30 cellular contexts compared by ENCODE assay signal in genomic region chr9:37436540-37436939, GRCh38. TPM values are rescaled to one million over a fixed set of nuclear protein-coding genes. Genes with fewer than 3 reads are reported as not detected.
DNase-seq lines count a peak whose midpoint lies in the region; ATAC-seq, FAIRE-seq and TF ChIP-seq lines count a peak whose summit lies in the region.
"Had no signal": no experiment of that assay in that cellular context is flagged by ENCODE, and none has a peak within 500 bp of the region (broad histone marks: within the 10 kb centered on the region; RNA-seq: fewer than 3 reads in every experiment).

No MANE protein-coding gene starts in this region.

- TF ChIP-seq POLR2A in HepG2 (IDR thresholded peaks at IDR 0.05; ENCODE audit: insufficient read depth in 1 of 2, low read depth in 2 of 2, low read length in 2 of 2): no peak

- H2AFZ ChIP-seq in HepG2 (ENCODE audit: low read length): no peak overlapping the region

- FAIRE-seq in HepG2 (lab: Jason Lieb, UNC) (no peak), urothelium cell line (lab: Jason Lieb, UNC) (peak; percentile 44)

- H3K9ac ChIP-seq in HepG2 (ENCODE audit: insufficient read depth, low read depth, low read length): no peak overlapping the region

- peaks cover 99% of the 10 kb centered on the region for H3K36me3 Mint-ChIP-seq in activated T-cell treated with anti-CD3 and anti-CD28 coated beads, Interleukin-2, amount 50 U/mL, for 24 hours (ENCODE audit: low read depth)

- no peak for TF ChIP-seq RAD21 in HepG2 (CRISPR knock-in tag; IDR thresholded peaks at IDR 0.05)

- intact Hi-C loops in Right ventricle myocardium superior (cut with DNase I) (no loop called here), HepG2 (cut with micrococcal nuclease; ENCODE audit: unreplicated experiment) (no loop called here)

- no peak for DNase-seq in activated T-cell treated with anti-CD3 and anti-CD28 coated beads, Interleukin-2, amount 50 U/mL, for 24 hours
- DNase-seq in activated T-cell treated with anti-CD3 and anti-CD28 coated beads for 4 hours (no peak), Right ventricle myocardium superior (no peak), HepG2 (ENCODE audit: low spot score) (no peak), urothelium cell line (ENCODE audit: low spot score) (no peak)
- no peak for DNase-seq in stimulated activated CD4-positive, alpha-beta T cell treated with anti-CD3 and anti-CD28 coated beads, Interleukin-1b, Interleukin-23, amount 100 ng/mL, for 48 hours
- DNase-seq: 8988T; activated CD4-positive, alpha-beta T cell treated with anti-CD3 and anti-CD28 coated beads for 36 hours; activated CD8-positive, alpha-beta T cell treated with anti-CD3 and anti-CD28 coated beads for 36 hours; activated naive CD4-positive, alpha-beta T cell treated with anti-CD3 and anti-CD28 coated beads, Interleukin-2, amount 50 U/mL, for 16 hours; brain microvascular endothelial cell; COR-L47; DMS79; GF-D8; immature natural killer cell; Karpas-422; naive B cell; NCI-H1417; NCI-H2029 treated with DMSO at 0.1 percent for 48 hours; NCI-H526 treated with DMSO at 0.1 percent for 48 hours; NK-92 treated with Interleukin-12 subunit alpha and Interleukin-12 subunit beta, amount 100 ng/mL, for 24 hours; SHP77; stimulated activated CD4-positive, alpha-beta T cell treated with anti-CD3 and anti-CD28 coated beads, Interleukin-4, amount 100 ng/mL, for 24 hours; upper lobe of right lung had no signal

- peaks cover 9% of the 10 kb centered on the region for H3K4me1 Mint-ChIP-seq in activated T-cell treated with anti-CD3 and anti-CD28 coated beads, Interleukin-2, amount 50 U/mL, for 24 hours (ENCODE audit: low read depth)
- H3K4me1 Mint-ChIP-seq: activated CD4-positive, alpha-beta T cell treated with anti-CD3 and anti-CD28 coated beads for 36 hours had no signal

- H3K27ac Mint-ChIP-seq in activated T-cell treated with anti-CD3 and anti-CD28 coated beads, Interleukin-2, amount 50 U/mL, for 24 hours: peak overlapping the region; percentile 63
- H3K27ac Mint-ChIP-seq: activated CD4-positive, alpha-beta T cell treated with anti-CD3 and anti-CD28 coated beads for 36 hours; activated CD8-positive, alpha-beta T cell treated with anti-CD3 and anti-CD28 coated beads for 36 hours; activated T-helper 2 cell treated with anti-CD3 and anti-CD28 coated beads, Interferon-gamma antibody, Interleukin-2, Interleukin-4, amounts not matched to agents 10 μg/mL and 5 μg/mL and 100 μg/mL, durations not matched to agents 14 hours and 24 hours and 36 hours; progenitor cell of endocrine pancreas; T-helper 2 cell treated with Interferon-gamma antibody and Interleukin-4, amounts not matched to agents 5 μg/mL and 100 μg/mL, for 36 hours had no signal

- BruUV-seq in HepG2 (replicated peaks; lab: Mats Ljungman, UMichigan): no TSS peak

- POLR2A ChIA-PET in HepG2 (lab: Yijun Ruan, JAX): no interaction called here

- H3K79me2 ChIP-seq in HepG2 (ENCODE audit: insufficient read depth, low read length): peaks cover 2% of the 10 kb centered on the region

- H3K27me3 ChIP-seq in HepG2 (ENCODE audit: control insufficient read depth in 1 of 2, insufficient read depth in 2 of 2, low read length in 2 of 2): no peaks in the 10 kb centered on the region
- H3K27me3 ChIP-seq: brain microvascular endothelial cell, upper lobe of right lung had no signal

- no peaks in the 10 kb centered on the region for H3K27me3 Mint-ChIP-seq in activated T-cell treated with anti-CD3 and anti-CD28 coated beads, Interleukin-2, amount 50 U/mL, for 24 hours
- H3K27me3 Mint-ChIP-seq: activated CD4-positive, alpha-beta T cell treated with anti-CD3 and anti-CD28 coated beads for 36 hours; activated CD8-positive, alpha-beta T cell treated with anti-CD3 and anti-CD28 coated beads for 36 hours; naive B cell; progenitor cell of endocrine pancreas had no signal

- ATAC-seq in Right ventricle myocardium superior (ENCODE audit: poor library complexity): peak; percentile 58
- no peak for ATAC-seq in HepG2
- no peak for ATAC-seq in HG03045 (IDR thresholded peaks at IDR 0.05; ENCODE audit: unreplicated experiment)
- no peak for ATAC-seq in GM21390 (IDR thresholded peaks at IDR 0.05; ENCODE audit: unreplicated experiment)
- ATAC-seq: activated CD4-positive, alpha-beta T cell treated with anti-CD3 and anti-CD28 coated beads for 36 hours; activated CD8-positive, alpha-beta T cell treated with anti-CD3 and anti-CD28 coated beads for 36 hours; upper lobe of right lung had no signal

- CTCF ChIA-PET in HepG2 (lab: Yijun Ruan, JAX; ENCODE audit: low intra/inter-chr PET ratio, low total read pairs): no interaction called here

- no peaks in the 10 kb centered on the region for H3K9me3 Mint-ChIP-seq in activated T-cell treated with anti-CD3 and anti-CD28 coated beads, Interleukin-2, amount 50 U/mL, for 24 hours
- H3K9me3 Mint-ChIP-seq: activated CD8-positive, alpha-beta T cell treated with anti-CD3 and anti-CD28 coated beads for 36 hours; activated T-helper 2 cell treated with anti-CD3 and anti-CD28 coated beads, Interferon-gamma antibody, Interleukin-2, Interleukin-4, amounts not matched to agents 10 μg/mL and 5 μg/mL and 100 μg/mL, durations not matched to agents 14 hours and 24 hours and 36 hours; immature natural killer cell; naive B cell; T-helper 2 cell treated with Interferon-gamma antibody and Interleukin-4, amounts not matched to agents 5 μg/mL and 100 μg/mL, for 36 hours had no signal

- H3K9me3 ChIP-seq in HepG2 (ENCODE audit: low read length): no peaks in the 10 kb centered on the region
- H3K9me3 ChIP-seq: upper lobe of right lung had no signal

- TF ChIP-seq EP300 in HepG2 (IDR thresholded peaks at IDR 0.05; ENCODE audit: low read depth in 2 of 2, low read length in 2 of 2) (no peak), HepG2 (CRISPR knock-in tag; IDR thresholded peaks at IDR 0.05; ENCODE audit: borderline replicate concordance) (no peak)

- no peak for TF ChIP-seq CTCF in HepG2 (CRISPR knock-in tag; IDR thresholded peaks at IDR 0.05)

- H3K4me1 ChIP-seq in HepG2 (ENCODE audit: insufficient read depth, low read length): peaks cover 15% of the 10 kb centered on the region; the same call in 1 of the 2 replicates

- no peak overlapping the region for H3K4me3 ChIP-seq in HepG2 (replicated peaks in 1 of 3; ENCODE audit: insufficient read depth in 1 of 3, low read depth in 2 of 3, low read length in 3 of 3)
- H3K4me3 ChIP-seq: upper lobe of right lung had no signal

- no peak overlapping the region for H3K4me3 Mint-ChIP-seq in activated T-cell treated with anti-CD3 and anti-CD28 coated beads, Interleukin-2, amount 50 U/mL, for 24 hours
- H3K4me3 Mint-ChIP-seq: activated CD4-positive, alpha-beta T cell treated with anti-CD3 and anti-CD28 coated beads for 36 hours; activated CD8-positive, alpha-beta T cell treated with anti-CD3 and anti-CD28 coated beads for 36 hours; immature natural killer cell; naive B cell; T-helper 2 cell treated with Interferon-gamma antibody and Interleukin-4, amounts not matched to agents 5 μg/mL and 100 μg/mL, for 36 hours had no signal

- no peaks in the 10 kb centered on the region for H4K20me1 ChIP-seq in HepG2 (ENCODE audit: insufficient read depth, low read length)

- no peak overlapping the region for H3K4me2 ChIP-seq in HepG2 (ENCODE audit: low read depth, low read length)

- peaks cover 18 to 66% of the 10 kb centered on the region in 2 experiments; a peak in 4 of 5 replicates for H3K36me3 ChIP-seq in HepG2 (replicated peaks in 1 of 2; ENCODE audit: control insufficient read depth in 1 of 2, insufficient read depth in 2 of 2, low read length in 2 of 2)

- in situ Hi-C loops in HepG2 (cut with HindIII; ENCODE audit: extremely low pct_ligation_motif_present, low pct_unique_long_range_greater_than_20kb): no loop called here

- H3K27ac ChIP-seq in HepG2 (ENCODE audit: extremely low read length, insufficient read depth, low read length): no peak overlapping the region
- H3K27ac ChIP-seq: brain microvascular endothelial cell, C4-2B, upper lobe of right lung had no signal

- 96% methylated on average over 5 of the region's 5 CpGs for WGBS in HepG2 (ENCODE audit: low lambda C conversion rate)

RNA-seq across cellular contexts. Expression of gene GRHPR, which starts 14.0 kb away (rescaled TPM):
- 109 TPM for total RNA-seq in Right ventricle myocardium superior
- 115 and 127 TPM in 2 replicates for total RNA-seq in HepG2 (2016; rRNA removed; fragmentation: Illumina TruSeq; extraction: Trizol)
- total RNA-seq in HepG2 (2016; cell fraction: cytosol; rRNA removed; fragmentation: Illumina TruSeq; extraction: Trizol; ENCODE audit: low read depth): 58.9 and 75.1 TPM in 2 replicates
- 119 and 128 TPM in 2 replicates for total RNA-seq in HepG2 (2016; cell fraction: insoluble cytoplasmic fraction; rRNA removed; fragmentation: Illumina TruSeq; extraction: Trizol)
- total RNA-seq in HepG2 (2016; cell fraction: membrane; rRNA removed; fragmentation: Illumina TruSeq; extraction: Trizol): 66.5 and 84.7 TPM in 2 replicates
- 73.9 and 76.5 TPM in 2 replicates for total RNA-seq in HepG2 (2016; cell fraction: nucleus; rRNA removed; fragmentation: Illumina TruSeq; extraction: Trizol)
- 113 and 127 TPM in 2 replicates for polyA plus RNA-seq in HepG2 (2011; rRNA removed)
- polyA plus RNA-seq in HepG2 (2011; cell fraction: cytosol; rRNA removed): 126 and 161 TPM in 2 replicates
- 121 and 122 TPM in 2 replicates for polyA plus RNA-seq in HepG2 (2011; cell fraction: nucleus; rRNA removed)
- 66.2 and 76.0 TPM in 2 replicates for polyA plus RNA-seq in HepG2 (2012)
- polyA plus RNA-seq in HepG2 (2016; cell fraction: cytosol; fragmentation: Illumina TruSeq; extraction: Trizol; ENCODE audit: low read depth): 48.7 and 72.2 TPM in 2 replicates
- 135 and 143 TPM in 2 replicates for polyA plus RNA-seq in HepG2 (2016; cell fraction: insoluble cytoplasmic fraction; fragmentation: Illumina TruSeq; extraction: Trizol; ENCODE audit: low read depth)
- 58.4 and 72.9 TPM in 2 replicates for polyA plus RNA-seq in HepG2 (2016; cell fraction: membrane; fragmentation: Illumina TruSeq; extraction: Trizol; ENCODE audit: low read depth)
- 111 and 117 TPM in 2 replicates for polyA plus RNA-seq in HepG2 (2016; cell fraction: nucleus; fragmentation: Illumina TruSeq; extraction: Trizol; ENCODE audit: insufficient read depth, low read depth)
- 126 and 157 TPM in 2 replicates for polyA minus RNA-seq in HepG2 (2011; rRNA and poly(A)+ RNA removed; ENCODE audit: low replicate concordance)
- polyA minus RNA-seq in HepG2 (2011; cell fraction: cytosol; rRNA and poly(A)+ RNA removed): 42.8 and 47.7 TPM in 2 replicates
- polyA minus RNA-seq in HepG2 (2011; cell fraction: nucleus; rRNA and poly(A)+ RNA removed): 54.1 and 61.8 TPM in 2 replicates

RNA-seq across cellular contexts. Expression of gene ZBTB5, which starts 28.7 kb away (rescaled TPM):
- total RNA-seq in Right ventricle myocardium superior (4.4 TPM), HepG2 (2016; rRNA removed; fragmentation: Illumina TruSeq; extraction: Trizol) (12.5 and 15.2 TPM in 2 replicates)
- 0.81 and 0.88 TPM in 2 replicates for total RNA-seq in HepG2 (2016; cell fraction: cytosol; rRNA removed; fragmentation: Illumina TruSeq; extraction: Trizol; ENCODE audit: low read depth)
- total RNA-seq in HepG2 (2016; cell fraction: insoluble cytoplasmic fraction; rRNA removed; fragmentation: Illumina TruSeq; extraction: Trizol): 12.4 and 14.4 TPM in 2 replicates
- 5.8 and 6.1 TPM in 2 replicates for total RNA-seq in HepG2 (2016; cell fraction: membrane; rRNA removed; fragmentation: Illumina TruSeq; extraction: Trizol)
- total RNA-seq in HepG2 (2016; cell fraction: nucleus; rRNA removed; fragmentation: Illumina TruSeq; extraction: Trizol): 11.2 and 13.3 TPM in 2 replicates
- 19.7 and 20.5 TPM in 2 replicates for polyA plus RNA-seq in HepG2 (2011; rRNA removed)
- polyA plus RNA-seq in HepG2 (2011; cell fraction: cytosol; rRNA removed): 14.8 and 16.3 TPM in 2 replicates
- 25.4 and 27.5 TPM in 2 replicates for polyA plus RNA-seq in HepG2 (2011; cell fraction: nucleus; rRNA removed)
- polyA plus RNA-seq in HepG2 (2012): 10.3 and 11.9 TPM in 2 replicates
- 0.35 and 0.64 TPM in 2 replicates for polyA plus RNA-seq in HepG2 (2016; cell fraction: cytosol; fragmentation: Illumina TruSeq; extraction: Trizol; ENCODE audit: low read depth)
- 11.5 and 11.7 TPM in 2 replicates for polyA plus RNA-seq in HepG2 (2016; cell fraction: insoluble cytoplasmic fraction; fragmentation: Illumina TruSeq; extraction: Trizol; ENCODE audit: low read depth)
- 3.5 and 4.3 TPM in 2 replicates for polyA plus RNA-seq in HepG2 (2016; cell fraction: membrane; fragmentation: Illumina TruSeq; extraction: Trizol; ENCODE audit: low read depth)
- 16.5 and 19.6 TPM in 2 replicates for polyA plus RNA-seq in HepG2 (2016; cell fraction: nucleus; fragmentation: Illumina TruSeq; extraction: Trizol; ENCODE audit: insufficient read depth, low read depth)
- 29.3 and 36.6 TPM in 2 replicates for polyA minus RNA-seq in HepG2 (2011; rRNA and poly(A)+ RNA removed; ENCODE audit: low replicate concordance)
- 11.4 and 13.4 TPM in 2 replicates for polyA minus RNA-seq in HepG2 (2011; cell fraction: cytosol; rRNA and poly(A)+ RNA removed)
- polyA minus RNA-seq in HepG2 (2011; cell fraction: nucleus; rRNA and poly(A)+ RNA removed): 23.9 and 25.2 TPM in 2 replicates

RNA-seq across cellular contexts. Expression of gene POLR1E, which starts 49.2 kb away (rescaled TPM):
- total RNA-seq in Right ventricle myocardium superior (10.2 TPM), HepG2 (2016; rRNA removed; fragmentation: Illumina TruSeq; extraction: Trizol) (37.8 and 49.1 TPM in 2 replicates)
- total RNA-seq in HepG2 (2016; cell fraction: cytosol; rRNA removed; fragmentation: Illumina TruSeq; extraction: Trizol; ENCODE audit: low read depth): 12.6 and 13.7 TPM in 2 replicates
- total RNA-seq in HepG2 (2016; cell fraction: insoluble cytoplasmic fraction; rRNA removed; fragmentation: Illumina TruSeq; extraction: Trizol): 35.7 and 42.1 TPM in 2 replicates
- total RNA-seq in HepG2 (2016; cell fraction: membrane; rRNA removed; fragmentation: Illumina TruSeq; extraction: Trizol): 24.4 and 28.3 TPM in 2 replicates
- 19.5 and 22.1 TPM in 2 replicates for total RNA-seq in HepG2 (2016; cell fraction: nucleus; rRNA removed; fragmentation: Illumina TruSeq; extraction: Trizol)
- polyA plus RNA-seq in HepG2 (2011; rRNA removed): 18.9 and 23.0 TPM in 2 replicates
- 16.9 and 20.6 TPM in 2 replicates for polyA plus RNA-seq in HepG2 (2011; cell fraction: cytosol; rRNA removed)
- polyA plus RNA-seq in HepG2 (2011; cell fraction: nucleus; rRNA removed): 6.3 and 8.5 TPM in 2 replicates
- polyA plus RNA-seq in HepG2 (2012): 15.5 and 19.9 TPM in 2 replicates
- 9.5 and 9.6 TPM in 2 replicates for polyA plus RNA-seq in HepG2 (2016; cell fraction: cytosol; fragmentation: Illumina TruSeq; extraction: Trizol; ENCODE audit: low read depth)
- 31.1 and 31.2 TPM in 2 replicates for polyA plus RNA-seq in HepG2 (2016; cell fraction: insoluble cytoplasmic fraction; fragmentation: Illumina TruSeq; extraction: Trizol; ENCODE audit: low read depth)
- 16.1 and 18.2 TPM in 2 replicates for polyA plus RNA-seq in HepG2 (2016; cell fraction: membrane; fragmentation: Illumina TruSeq; extraction: Trizol; ENCODE audit: low read depth)
- polyA plus RNA-seq in HepG2 (2016; cell fraction: nucleus; fragmentation: Illumina TruSeq; extraction: Trizol; ENCODE audit: insufficient read depth, low read depth): 16.7 and 17.8 TPM in 2 replicates
- 17.1 and 37.9 TPM in 2 replicates for polyA minus RNA-seq in HepG2 (2011; rRNA and poly(A)+ RNA removed; ENCODE audit: low replicate concordance)
- polyA minus RNA-seq in HepG2 (2011; cell fraction: cytosol; rRNA and poly(A)+ RNA removed): 14.0 and 14.2 TPM in 2 replicates
- polyA minus RNA-seq in HepG2 (2011; cell fraction: nucleus; rRNA and poly(A)+ RNA removed): 17.8 and 20.8 TPM in 2 replicates
